18 cellular contexts compared by ENCODE assay signal in the genomic region with DNA sequence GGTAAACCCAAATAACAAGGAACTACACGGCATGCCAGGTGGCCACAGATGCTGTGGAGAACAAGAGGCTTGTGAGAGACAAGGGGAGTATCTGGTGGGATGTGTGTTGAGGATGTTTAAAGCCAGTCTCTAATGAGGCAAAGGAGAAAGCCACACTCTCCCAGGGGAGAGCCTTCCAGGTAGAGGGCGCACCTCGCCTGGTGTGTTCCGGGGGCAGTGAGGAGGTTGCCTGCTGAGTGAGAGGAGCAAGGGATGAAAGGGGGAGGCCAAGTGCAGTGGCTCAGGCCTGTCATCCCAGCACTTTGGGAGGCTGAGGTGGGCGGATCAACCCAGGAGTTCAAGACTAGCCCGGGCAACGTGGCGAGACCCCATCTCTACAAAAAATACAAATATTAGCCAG. TPM values are rescaled to one million over a fixed set of nuclear protein-coding genes. Genes with fewer than 3 reads are reported as not detected.
"Had no signal": no experiment of that assay in that cellular context is flagged by ENCODE, and none has a peak within 500 bp of the region (broad histone marks: within the 10 kb centered on the region; RNA-seq: fewer than 3 reads in every experiment).

No MANE protein-coding gene starts in this region.

- H3K27ac Mint-ChIP-seq: activated CD4-positive, alpha-beta memory T cell treated with anti-CD3 and anti-CD28 coated beads, Interleukin-2, amount 10 ng/mL, durations not matched to agents 7 days and 5 days; memory B cell had no signal

- H2AFZ ChIP-seq: parathyroid adenoma had no signal

- H3K4me1 ChIP-seq: parathyroid adenoma, tibial nerve had no signal

- H3K9ac ChIP-seq: parathyroid adenoma had no signal

- ATAC-seq: esophagus mucosa, left cardiac atrium had no signal

- H3K9me3 ChIP-seq: tibial nerve had no signal

- H3K4me3 Mint-ChIP-seq: activated CD4-positive, alpha-beta memory T cell treated with anti-CD3 and anti-CD28 coated beads, Interleukin-2, amount 10 ng/mL, durations not matched to agents 7 days and 5 days; activated naive CD8-positive, alpha-beta T cell treated with anti-CD3 and anti-CD28 coated beads, Interleukin-2, amount 10 ng/mL, durations not matched to agents 7 days and 5 days; immature natural killer cell; memory B cell had no signal

- DNase-seq: activated CD4-positive, alpha-beta memory T cell treated with anti-CD3 and anti-CD28 coated beads, Interleukin-2, amount 10 ng/mL, durations not matched to agents 7 days and 5 days; activated CD4-positive, CD25-positive, alpha-beta regulatory T cell treated with anti-CD3 and anti-CD28 coated beads, Interleukin-2, amount 50 U/mL, for 72 hours; activated CD8-positive, alpha-beta memory T cell treated with anti-CD3 and anti-CD28 coated beads, Interleukin-2, amount 50 U/mL, for 48 hours; activated naive CD8-positive, alpha-beta T cell treated with anti-CD3 and anti-CD28 coated beads, Interleukin-2, amount 10 ng/mL, durations not matched to agents 7 days and 5 days; anterior cingulate cortex; glutamatergic neuron; immature natural killer cell; left cardiac atrium; retina had no signal

- H3K36me3 ChIP-seq: tibial nerve had no signal

- H3K9me3 Mint-ChIP-seq: activated CD4-positive, alpha-beta memory T cell treated with anti-CD3 and anti-CD28 coated beads, Interleukin-2, amount 10 ng/mL, durations not matched to agents 7 days and 5 days; activated naive CD8-positive, alpha-beta T cell treated with anti-CD3 and anti-CD28 coated beads, Interleukin-2, amount 10 ng/mL, durations not matched to agents 7 days and 5 days; immature natural killer cell; memory B cell had no signal

- H3K36me3 Mint-ChIP-seq: activated naive CD8-positive, alpha-beta T cell treated with anti-CD3 and anti-CD28 coated beads, Interleukin-2, amount 10 ng/mL, durations not matched to agents 7 days and 5 days; immature natural killer cell; memory B cell had no signal

- H3K27ac ChIP-seq: parathyroid adenoma, skin epidermis, tibial nerve had no signal

- H3K79me2 ChIP-seq: parathyroid adenoma had no signal

- H3K27me3 ChIP-seq: tibial nerve had no signal

- H3K27me3 Mint-ChIP-seq: memory B cell had no signal

- H3K4me3 ChIP-seq: skin epidermis, tibial nerve had no signal

RNA-seq across cellular contexts. Expression of a gene that starts 16.2 kb away (rescaled TPM):
- total RNA-seq: cerebellum, esophagus mucosa, fibroblast of villous mesenchyme, left cardiac atrium, subcutaneous adipose tissue, tibial nerve had no signal
- polyA plus RNA-seq: immature natural killer cell, neural cell had no signal
